In the genomic region with DNA sequence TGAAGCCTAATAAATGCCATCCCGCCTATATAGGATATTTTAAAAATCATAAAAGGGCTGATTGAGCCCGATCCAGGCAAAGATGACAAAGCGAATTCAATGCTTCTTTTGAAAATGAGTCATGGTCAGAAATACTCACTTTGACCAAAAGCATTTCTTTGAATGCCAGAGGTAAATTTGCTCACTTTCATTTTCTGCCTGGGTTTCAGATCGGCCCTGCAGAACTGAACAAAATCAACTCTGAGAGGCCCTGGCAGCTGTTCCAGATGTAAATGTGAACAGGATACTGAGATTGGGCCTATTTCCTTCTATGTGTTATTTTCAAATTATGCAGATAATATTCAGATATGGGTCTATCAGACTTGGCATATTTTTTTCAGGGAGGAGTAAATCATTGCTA, we compare ENCODE assay signal across 8 cellular contexts.
DNase-seq lines count a peak whose midpoint lies in the region; ATAC-seq and TF ChIP-seq lines count a peak whose summit lies in the region.

No MANE protein-coding gene starts in this region.

- peak; percentile 48 for DNase-seq in GM10248 (ENCODE audit: extremely low spot score)
- DNase-seq in epidermal melanocyte (ENCODE audit: insufficient read length, low spot score): peak; percentile 63
- DNase-seq in thyroid gland: peak; percentile 20 to 51
- no peak for DNase-seq in NCI-H2196 (lab: John Stamatoyannopoulos, UW; ENCODE audit: unreplicated experiment)
- DNase-seq in NOMO-1 (lab: John Stamatoyannopoulos, UW; ENCODE audit: unreplicated experiment in 2 of 2): no peak
- no peak for DNase-seq in SKM-1 treated with dmso at 0.1 percent for 144 hours (lab: John Stamatoyannopoulos, UW; ENCODE audit: unreplicated experiment)

- peak overlapping the region in 2 of 3 donors; percentile 47 to 69 for H3K27ac ChIP-seq in thyroid gland

- H3K9me3 ChIP-seq in thyroid gland: no peaks in the 10 kb centered on the region

- no peak overlapping the region for H3K4me3 ChIP-seq in thyroid gland (replicated peaks in 1 of 3)

- TF ChIP-seq POLR2A in thyroid gland (IDR thresholded peaks at IDR 0.05): no peak

- peaks cover 7 to 21% of the 10 kb centered on the region in 2 donors for H3K4me1 ChIP-seq in thyroid gland

- H3K27me3 ChIP-seq in thyroid gland: no peaks in the 10 kb centered on the region

- H3K36me3 ChIP-seq in thyroid gland: no peaks in the 10 kb centered on the region

- ATAC-seq in GM21447 (IDR thresholded peaks at IDR 0.05; ENCODE audit: unreplicated experiment): peak; percentile 99
- ATAC-seq in HG03571 (IDR thresholded peaks at IDR 0.05; ENCODE audit: unreplicated experiment): peak; percentile 94

- CTCF ChIA-PET in GM10248 (lab: Yijun Ruan, JAX): interaction anchor here (1.2 kb wide), 1 partner anchor 24 kb away, joined by 3 read pairs; no protein-coding TSS in a partner anchor

- intact Hi-C loops in thyroid gland (cut with DNase I): no loop called here

- TF ChIP-seq CTCF in GM10248 (IDR thresholded peaks at IDR 0.05; ENCODE audit: control extremely low read depth, extremely low read depth, low read depth, missing control alignments) (no peak), thyroid gland (IDR thresholded peaks at IDR 0.05) (no peak)

- POLR2A ChIA-PET in GM10248 (lab: Yijun Ruan, JAX): no interaction called here

- 23 to 37% methylated on average over 4 of the region's 4 CpGs for WGBS in thyroid gland, 2 donors

Comparison
In these comparisons a context has a peak if more than half of its experiments do, and no peak if none do; other contexts are left out.
1. DNase-seq: peak in GM10248 (single experiment), epidermal melanocyte (single experiment) and thyroid gland (2 of 2); none in NCI-H2196 (single experiment), NOMO-1 (0 of 2) and SKM-1 treated with dmso at 0.1 percent for 144 hours (single experiment).